In the genomic region with DNA sequence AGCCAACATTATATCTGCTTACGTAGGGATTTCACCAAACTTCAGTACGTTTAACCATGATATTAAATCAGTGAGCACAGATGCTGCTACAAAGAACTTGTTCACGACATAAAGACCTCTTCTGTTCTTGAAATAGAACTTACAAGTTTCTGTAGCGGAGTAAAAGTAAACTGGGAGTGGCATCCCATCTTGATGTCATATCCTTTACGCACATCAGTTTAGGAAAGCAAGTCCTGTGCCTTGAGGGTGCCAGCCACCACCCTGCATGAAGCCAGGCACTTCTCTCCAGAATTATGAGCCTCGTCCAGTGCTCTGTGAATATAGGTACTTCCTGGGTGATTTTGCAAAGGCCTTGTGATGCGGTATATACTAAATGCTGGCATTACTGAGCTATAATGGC, we compare ENCODE assay signal across 12 cellular contexts.
DNase-seq lines count a peak whose midpoint lies in the region; TF ChIP-seq lines count a peak whose summit lies in the region.
"Had no signal": no experiment of that assay in that cellular context is flagged by ENCODE, and none has a peak within 500 bp of the region (broad histone marks: within the 10 kb centered on the region; RNA-seq: fewer than 3 reads in every experiment).

No MANE protein-coding gene starts in this region.

- H3K27me3 ChIP-seq in osteoblast (ENCODE audit: insufficient read depth, low read length) (no peaks in the 10 kb centered on the region), adrenal gland (no peaks in the 10 kb centered on the region), WERI-Rb-1 (ENCODE audit: insufficient read depth, low read depth, severe bottlenecking) (no peaks in the 10 kb centered on the region)
- H3K27me3 ChIP-seq: BLaER1 treated with 17β-estradiol and CSF1 and Interleukin-3, amounts not matched to agents 10 nM and 100 nM had no signal

- H3K4me3 ChIP-seq in osteoblast (ENCODE audit: insufficient read depth, low read length) (no peak overlapping the region), adrenal gland (no peak overlapping the region), WERI-Rb-1 (ENCODE audit: low read depth, low read length) (no peak overlapping the region)
- H3K4me3 ChIP-seq: BLaER1 treated with 17β-estradiol and CSF1 and Interleukin-3, amounts not matched to agents 10 nM and 100 nM; GM12878; GM23248 had no signal

- DNase-seq in DMS53 (lab: John Stamatoyannopoulos, UW) (peak; percentile 57), DMS53 treated with DMSO at 0.1 percent for 48 hours (lab: John Stamatoyannopoulos, UW; ENCODE audit: unreplicated experiment) (no peak), NCI-H2081 treated with DMSO at 0.1 percent for 48 hours (lab: John Stamatoyannopoulos, UW) (peak; percentile 30), SK-MEL-5 (ENCODE audit: low read depth, low spot score) (peak; percentile 97), osteoblast (ENCODE audit: insufficient read length, low spot score, missing footprints) (no peak), adrenal gland (no peak), WERI-Rb-1 (no peak)
- DNase-seq: 8988T; CD4-positive, CD25-positive, alpha-beta regulatory T cell; GM23248 had no signal

- intact Hi-C loops in adrenal gland (cut with DNase I) = no loop called here

- H3K4me1 ChIP-seq in osteoblast (ENCODE audit: insufficient read depth, low read length) (no peaks in the 10 kb centered on the region), adrenal gland (replicated peaks in 1 of 2) (no peaks in the 10 kb centered on the region)

- TF ChIP-seq CTCF in osteoblast (IDR thresholded peaks at IDR 0.05; ENCODE audit: extremely low read depth, low read depth, low read length) = no peak
- no peak for TF ChIP-seq CTCF in adrenal gland (IDR thresholded peaks at IDR 0.05)
- no peak for TF ChIP-seq CTCF in WERI-Rb-1 (IDR thresholded peaks at IDR 0.05; ENCODE audit: low read depth, low read length)

- H3K36me3 ChIP-seq in osteoblast (ENCODE audit: insufficient read depth, low read length) = no peaks in the 10 kb centered on the region
- no peaks in the 10 kb centered on the region for H3K36me3 ChIP-seq in adrenal gland (replicated peaks in 1 of 2)
- no peaks in the 10 kb centered on the region for H3K36me3 ChIP-seq in WERI-Rb-1
- H3K36me3 ChIP-seq: BLaER1 treated with 17β-estradiol and CSF1 and Interleukin-3, amounts not matched to agents 10 nM and 100 nM had no signal

- H3K9me3 ChIP-seq in osteoblast (ENCODE audit: low read depth, low read length) (no peaks in the 10 kb centered on the region), adrenal gland (replicated peaks in 1 of 3) (no peaks in the 10 kb centered on the region), WERI-Rb-1 (ENCODE audit: severe bottlenecking) (no peaks in the 10 kb centered on the region)

- H3K27ac ChIP-seq in osteoblast (ENCODE audit: low read depth, low read length) (no peak overlapping the region), adrenal gland (no peak overlapping the region), WERI-Rb-1 (no peak overlapping the region)
- H3K27ac ChIP-seq: BLaER1 treated with 17β-estradiol and CSF1 and Interleukin-3, amounts not matched to agents 10 nM and 100 nM; GM23248 had no signal

- in situ Hi-C loops in SK-MEL-5 (cut with HindIII; ENCODE audit: low pct_unique_long_range_greater_than_20kb, low sequenced_read_pairs) = no loop called here

- no peak for TF ChIP-seq POLR2A in adrenal gland (IDR thresholded peaks at IDR 0.05)

- H3K4me2 ChIP-seq in osteoblast (ENCODE audit: insufficient read depth, low read length) = no peak overlapping the region
- H3K4me2 ChIP-seq: BLaER1 treated with 17β-estradiol and CSF1 and Interleukin-3, amounts not matched to agents 10 nM and 100 nM had no signal

- WGBS in adrenal gland, 4 donors = 86 to 90% (median 88%) methylated on average over 7 of the region's 7 CpGs

- peak overlapping the region; percentile 56 for H2AFZ ChIP-seq in osteoblast (ENCODE audit: low read length)
- H2AFZ ChIP-seq: GM23248 had no signal

- no peaks in the 10 kb centered on the region for H4K20me1 ChIP-seq in osteoblast (ENCODE audit: insufficient read depth, low read length)
- H4K20me1 ChIP-seq: BLaER1 treated with 17β-estradiol and CSF1 and Interleukin-3, amounts not matched to agents 10 nM and 100 nM had no signal

- H3K79me2 ChIP-seq in osteoblast (ENCODE audit: insufficient read depth, low read length) = no peaks in the 10 kb centered on the region

Comparison
In these comparisons a context has a peak if more than half of its experiments do, and no peak if none do; other contexts are left out.
1. DNase-seq: peak in DMS53 (single experiment), NCI-H2081 treated with DMSO at 0.1 percent for 48 hours (single experiment) and SK-MEL-5 (single experiment); none in DMS53 treated with DMSO at 0.1 percent for 48 hours (single experiment), osteoblast (single experiment), adrenal gland (0 of 7) and WERI-Rb-1 (single experiment).